9 cellular contexts compared by ENCODE assay signal in genomic region chr13:39016789-39017188, GRCh38. TPM values are rescaled to one million over a fixed set of nuclear protein-coding genes. Genes with fewer than 3 reads are reported as not detected.
A peak's percentile ranks its signal among the peaks of the same experiment; 100 is the strongest.
DNase-seq lines count a peak whose midpoint lies in the region; ATAC-seq and TF ChIP-seq lines count a peak whose summit lies in the region.
"Had no signal": no experiment of that assay in that cellular context is flagged by ENCODE, and none has a peak within 500 bp of the region (broad histone marks: within the 10 kb centered on the region; RNA-seq: fewer than 3 reads in every experiment).

No MANE protein-coding gene starts in this region.

- H3K4me1 Mint-ChIP-seq in activated CD4-positive, alpha-beta T cell treated with anti-CD3 and anti-CD28 coated beads, Interleukin-2, amount 10 ng/mL, durations not matched to agents 24 days and 14 days, result peaks cover 11% of the 10 kb centered on the region

- no peak overlapping the region for H3K27ac ChIP-seq in fibroblast of lung (ENCODE audit: insufficient read depth, low read length)

- DNase-seq in activated CD4-positive, alpha-beta T cell treated with anti-CD3 and anti-CD28 coated beads, Interleukin-2, amount 10 ng/mL, durations not matched to agents 24 days and 14 days, result peak; percentile 74
- DNase-seq in activated CD4-positive, alpha-beta T cell treated with anti-CD3 and anti-CD28 coated beads, Interleukin-2, amount 50 U/mL, for 1 hour, result no peak
- peak in 1 of 2 donors; percentile 32 for DNase-seq in fibroblast of lung (ENCODE audit: low read depth in 2 of 2)
- DNase-seq in putamen (ENCODE audit: low spot score), result peak; percentile 37
- DNase-seq in GOT3 (lab: John Stamatoyannopoulos, UW), result no peak

- H2AFZ ChIP-seq in fibroblast of lung (ENCODE audit: low read length), result no peak overlapping the region

- peaks cover 21% of the 10 kb centered on the region for H3K36me3 ChIP-seq in fibroblast of lung (ENCODE audit: control insufficient read depth, insufficient read depth, low read length)

- H3K27me3 ChIP-seq in fibroblast of lung (ENCODE audit: control insufficient read depth, insufficient read depth, low read length), result no peaks in the 10 kb centered on the region

- H3K4me3 ChIP-seq in fibroblast of lung (replicated peaks in 1 of 4; ENCODE audit: control extremely low read depth in 1 of 4, insufficient read depth in 1 of 4, low read depth in 3 of 4, low read length in 4 of 4), result no peak overlapping the region

- no peaks in the 10 kb centered on the region for H3K79me2 ChIP-seq in fibroblast of lung (ENCODE audit: control insufficient read depth, insufficient read depth, low read length)

- no peaks in the 10 kb centered on the region for H3K9me3 Mint-ChIP-seq in activated CD4-positive, alpha-beta T cell treated with anti-CD3 and anti-CD28 coated beads, Interleukin-2, amount 10 ng/mL, durations not matched to agents 24 days and 14 days
- H3K9me3 Mint-ChIP-seq: central memory CD8-positive, alpha-beta T cell had no signal

- H3K27me3 Mint-ChIP-seq in activated CD4-positive, alpha-beta T cell treated with anti-CD3 and anti-CD28 coated beads, Interleukin-2, amount 10 ng/mL, durations not matched to agents 24 days and 14 days, result no peaks in the 10 kb centered on the region
- H3K27me3 Mint-ChIP-seq: central memory CD8-positive, alpha-beta T cell had no signal

- no peaks in the 10 kb centered on the region for H4K20me1 ChIP-seq in fibroblast of lung (ENCODE audit: control insufficient read depth, extremely low read depth, insufficient read depth, low read length)

- intact Hi-C loops in activated CD4-positive, alpha-beta T cell treated with anti-CD3 and anti-CD28 coated beads, Interleukin-2, amount 10 ng/mL, durations not matched to agents 24 days and 14 days (cut with micrococcal nuclease), result no loop called here

- TF ChIP-seq CTCF in fibroblast of lung (conservative IDR thresholded peaks at IDR 0.05 in 1 of 2, IDR thresholded peaks at IDR 0.05 in 1 of 2; ENCODE audit: low read depth in 1 of 2, low read length in 2 of 2), result peak; percentile 41 to 58

- H3K9me3 ChIP-seq in fibroblast of lung (ENCODE audit: control insufficient read depth, insufficient read depth, low read depth, low read length), result no peaks in the 10 kb centered on the region

- H3K4me1 ChIP-seq in fibroblast of lung (ENCODE audit: control insufficient read depth, extremely low read depth, insufficient read depth, low read length), result no peaks in the 10 kb centered on the region

- ATAC-seq in GM21390 (IDR thresholded peaks at IDR 0.05; ENCODE audit: unreplicated experiment) (peak; percentile 75), HG03457 (IDR thresholded peaks at IDR 0.05; ENCODE audit: unreplicated experiment) (peak; percentile 72), SK-N-SH treated with all-trans-retinoic acid at 6 μM for 48 hours (peak; percentile 85)

- H3K27ac Mint-ChIP-seq in activated CD4-positive, alpha-beta T cell treated with anti-CD3 and anti-CD28 coated beads, Interleukin-2, amount 10 ng/mL, durations not matched to agents 24 days and 14 days, result peak overlapping the region; percentile 69

- H3K4me3 Mint-ChIP-seq in activated CD4-positive, alpha-beta T cell treated with anti-CD3 and anti-CD28 coated beads, Interleukin-2, amount 10 ng/mL, durations not matched to agents 24 days and 14 days, result no peak overlapping the region
- H3K4me3 Mint-ChIP-seq: central memory CD8-positive, alpha-beta T cell had no signal

- peaks cover 56% of the 10 kb centered on the region for H3K36me3 Mint-ChIP-seq in activated CD4-positive, alpha-beta T cell treated with anti-CD3 and anti-CD28 coated beads, Interleukin-2, amount 10 ng/mL, durations not matched to agents 24 days and 14 days (ENCODE audit: low read depth)

- no peak overlapping the region for H3K9ac ChIP-seq in fibroblast of lung (ENCODE audit: insufficient read depth, low read length)

- no peak overlapping the region for H3K4me2 ChIP-seq in fibroblast of lung (ENCODE audit: extremely low read depth, insufficient read depth, low read length)

TF ChIP-seq in SK-N-SH treated with all-trans-retinoic acid at 6 μM for 48 hours, 23 proteins besides CTCF, POLR2A, EP300 and RAD21:
- TF ChIP-seq TOX (CRISPR knock-in tag; IDR thresholded peaks at IDR 0.05; ENCODE audit: borderline replicate concordance) (no peak), BACH2 (CRISPR knock-in tag; IDR thresholded peaks at IDR 0.05; ENCODE audit: borderline replicate concordance) (no peak), CREB5 (CRISPR knock-in tag; IDR thresholded peaks at IDR 0.05; ENCODE audit: low read depth) (no peak), GLIS3 (CRISPR knock-in tag; IDR thresholded peaks at IDR 0.05) (no peak), ESRRG (CRISPR knock-in tag; IDR thresholded peaks at IDR 0.05) (no peak), CSRNP3 (CRISPR knock-in tag; IDR thresholded peaks at IDR 0.05) (no peak), ZC3H10 (CRISPR knock-in tag; IDR thresholded peaks at IDR 0.05) (no peak)

RNA-seq across cellular contexts. Expression of gene PROSER1, which starts 21.1 kb away (rescaled TPM):
- total RNA-seq in activated CD4-positive, alpha-beta T cell treated with anti-CD3 and anti-CD28 coated beads, Interleukin-2, amount 10 ng/mL, durations not matched to agents 24 days and 14 days, result 86.6 and 89.8 TPM in 2 replicates
- 7.4 and 13.9 TPM in 2 replicates for total RNA-seq in fibroblast of lung
- polyA plus RNA-seq in fibroblast of lung, result 9.5 and 13.7 TPM in 2 replicates
- polyA plus RNA-seq in fibroblast of lung (2012), result 8.3 and 11.2 TPM in 2 replicates
- 11.2 and 11.8 TPM in 2 replicates for polyA minus RNA-seq in fibroblast of lung (ENCODE audit: low replicate concordance)

RNA-seq across cellular contexts. Expression of gene NHLRC3, which starts 21.5 kb away (rescaled TPM):
- 18.4 and 18.8 TPM in 2 replicates for total RNA-seq in activated CD4-positive, alpha-beta T cell treated with anti-CD3 and anti-CD28 coated beads, Interleukin-2, amount 10 ng/mL, durations not matched to agents 24 days and 14 days
- 21.6 and 24.3 TPM in 2 replicates for total RNA-seq in fibroblast of lung
- polyA plus RNA-seq in fibroblast of lung, result 7.5 and 9.8 TPM in 2 replicates
- 7.2 TPM in 2 replicates for polyA plus RNA-seq in fibroblast of lung (2012)
- polyA minus RNA-seq in fibroblast of lung (ENCODE audit: low replicate concordance), result 0.51 and 3.0 TPM in 2 replicates

RNA-seq across cellular contexts. Expression of gene STOML3, which starts 26.2 kb away (rescaled TPM):
- not detected in 2 replicates for total RNA-seq in activated CD4-positive, alpha-beta T cell treated with anti-CD3 and anti-CD28 coated beads, Interleukin-2, amount 10 ng/mL, durations not matched to agents 24 days and 14 days
- total RNA-seq in fibroblast of lung, result not detected in 2 replicates
- polyA plus RNA-seq in fibroblast of lung, result not detected in 2 replicates
- not detected in 2 replicates for polyA plus RNA-seq in fibroblast of lung (2012)
- polyA minus RNA-seq in fibroblast of lung (ENCODE audit: low replicate concordance), result not detected in 2 replicates

Comparison
In these comparisons a context has a peak if more than half of its experiments do, and no peak if none do; other contexts are left out.
1. DNase-seq: peak in activated CD4-positive, alpha-beta T cell treated with anti-CD3 and anti-CD28 coated beads, Interleukin-2, amount 10 ng/mL, durations not matched to agents 24 days and 14 days (single experiment) and putamen (single experiment); none in activated CD4-positive, alpha-beta T cell treated with anti-CD3 and anti-CD28 coated beads, Interleukin-2, amount 50 U/mL, for 1 hour (single experiment) and GOT3 (single experiment).
2. Peak in every context shown above with its lines, with median percentiles within 50 percentile points of each other: ATAC-seq.